Comparison of ENCODE assay signal across 1 cellular context in the genomic region with DNA sequence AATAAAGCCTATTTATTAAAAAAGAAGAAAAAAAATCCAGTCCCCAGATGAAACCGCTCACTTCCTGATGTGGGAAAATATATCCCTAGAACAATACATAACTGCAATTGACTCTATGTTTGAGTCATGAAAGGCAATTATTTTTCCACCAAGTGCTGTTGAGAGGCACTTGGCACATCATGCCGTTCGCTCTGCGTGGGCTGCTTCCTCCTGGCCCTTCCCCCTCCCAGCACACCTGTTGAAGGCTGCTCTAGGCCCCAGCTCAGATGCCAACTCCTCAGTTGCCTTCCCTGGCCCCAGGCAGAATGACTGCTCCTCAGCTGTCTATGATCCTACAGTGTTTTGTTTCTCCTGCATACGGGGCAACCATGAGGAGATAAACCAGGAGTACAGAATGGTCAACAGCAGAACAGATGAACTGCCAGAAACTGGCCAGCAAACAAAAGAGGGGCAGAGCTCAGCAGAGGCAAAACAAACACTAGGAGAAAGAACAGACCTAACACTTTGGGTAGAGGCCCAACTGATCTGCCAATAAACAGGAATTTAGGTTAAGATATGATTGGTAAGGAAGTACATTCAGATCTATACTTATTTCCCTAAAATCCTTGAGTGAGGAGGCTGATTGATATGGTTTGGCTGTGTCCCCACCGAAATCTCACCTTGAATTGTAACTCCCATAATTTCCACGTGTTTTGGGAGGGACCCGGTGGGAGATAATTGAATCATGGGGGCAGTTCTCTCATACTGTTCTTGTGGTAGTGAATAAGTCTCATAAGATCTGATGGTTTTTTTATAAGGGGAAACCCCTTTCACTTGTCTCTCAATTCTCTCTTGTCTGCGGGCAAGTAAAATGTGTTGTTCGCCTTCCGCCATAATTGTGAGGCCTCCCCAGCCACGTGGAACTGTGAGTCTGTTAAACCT.
TF ChIP-seq lines count a peak whose summit lies in the region.

No MANE protein-coding gene starts in this region.

TF ChIP-seq in HEK293, 187 proteins besides CTCF, POLR2A, EP300 and RAD21 (continued from another document):
- no peak for TF ChIP-seq ZNF561 (tag by site-specific recombination; IDR thresholded peaks at IDR 0.05; ENCODE audit: borderline replicate concordance)
- peak; percentile 98 for TF ChIP-seq SCRT2 (tag by site-specific recombination; IDR thresholded peaks at IDR 0.05)
- no peak for TF ChIP-seq ZNF670 (tag by site-specific recombination; IDR thresholded peaks at IDR 0.05; ENCODE audit: low read depth)
- no peak for TF ChIP-seq ZNF610 (tag by site-specific recombination; IDR thresholded peaks at IDR 0.05; ENCODE audit: borderline replicate concordance)
- TF ChIP-seq ZNF10 (tag by site-specific recombination; IDR thresholded peaks at IDR 0.05) = no peak
- TF ChIP-seq MEIS1 (CRISPR knock-in tag; IDR thresholded peaks at IDR 0.05; ENCODE audit: borderline replicate concordance) = no peak
- TF ChIP-seq, protein P1, sequence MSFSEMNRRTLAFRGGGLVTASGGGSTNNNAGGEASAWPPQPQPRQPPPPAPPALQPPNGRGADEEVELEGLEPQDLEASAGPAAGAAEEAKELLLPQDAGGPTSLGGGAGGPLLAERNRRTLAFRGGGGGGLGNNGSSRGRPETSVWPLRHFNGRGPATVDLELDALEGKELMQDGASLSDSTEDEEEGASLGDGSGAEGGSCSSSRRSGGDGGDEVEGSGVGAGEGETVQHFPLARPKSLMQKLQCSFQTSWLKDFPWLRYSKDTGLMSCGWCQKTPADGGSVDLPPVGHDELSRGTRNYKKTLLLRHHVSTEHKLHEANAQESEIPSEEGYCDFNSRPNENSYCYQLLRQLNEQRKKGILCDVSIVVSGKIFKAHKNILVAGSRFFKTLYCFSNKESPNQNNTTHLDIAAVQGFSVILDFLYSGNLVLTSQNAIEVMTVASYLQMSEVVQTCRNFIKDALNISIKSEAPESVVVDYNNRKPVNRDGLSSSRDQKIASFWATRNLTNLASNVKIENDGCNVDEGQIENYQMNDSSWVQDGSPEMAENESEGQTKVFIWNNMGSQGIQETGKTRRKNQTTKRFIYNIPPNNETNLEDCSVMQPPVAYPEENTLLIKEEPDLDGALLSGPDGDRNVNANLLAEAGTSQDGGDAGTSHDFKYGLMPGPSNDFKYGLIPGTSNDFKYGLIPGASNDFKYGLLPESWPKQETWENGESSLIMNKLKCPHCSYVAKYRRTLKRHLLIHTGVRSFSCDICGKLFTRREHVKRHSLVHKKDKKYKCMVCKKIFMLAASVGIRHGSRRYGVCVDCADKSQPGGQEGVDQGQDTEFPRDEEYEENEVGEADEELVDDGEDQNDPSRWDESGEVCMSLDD (tag by site-specific recombination; IDR thresholded peaks at IDR 0.05) = no peak
- TF ChIP-seq GLI2 (tag by site-specific recombination; IDR thresholded peaks at IDR 0.05; ENCODE audit: borderline replicate concordance, low read depth) = no peak
- TF ChIP-seq, protein P2, sequence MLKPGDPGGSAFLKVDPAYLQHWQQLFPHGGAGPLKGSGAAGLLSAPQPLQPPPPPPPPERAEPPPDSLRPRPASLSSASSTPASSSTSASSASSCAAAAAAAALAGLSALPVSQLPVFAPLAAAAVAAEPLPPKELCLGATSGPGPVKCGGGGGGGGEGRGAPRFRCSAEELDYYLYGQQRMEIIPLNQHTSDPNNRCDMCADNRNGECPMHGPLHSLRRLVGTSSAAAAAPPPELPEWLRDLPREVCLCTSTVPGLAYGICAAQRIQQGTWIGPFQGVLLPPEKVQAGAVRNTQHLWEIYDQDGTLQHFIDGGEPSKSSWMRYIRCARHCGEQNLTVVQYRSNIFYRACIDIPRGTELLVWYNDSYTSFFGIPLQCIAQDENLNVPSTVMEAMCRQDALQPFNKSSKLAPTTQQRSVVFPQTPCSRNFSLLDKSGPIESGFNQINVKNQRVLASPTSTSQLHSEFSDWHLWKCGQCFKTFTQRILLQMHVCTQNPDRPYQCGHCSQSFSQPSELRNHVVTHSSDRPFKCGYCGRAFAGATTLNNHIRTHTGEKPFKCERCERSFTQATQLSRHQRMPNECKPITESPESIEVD (tag by site-specific recombination; IDR thresholded peaks at IDR 0.05) = 0 out of 2 replicates have a peak, but pooled peaks have one; percentile 12
- no peak for TF ChIP-seq ZBTB17 (tag by site-specific recombination; IDR thresholded peaks at IDR 0.05)
- no peak for TF ChIP-seq RBAK (tag by site-specific recombination; IDR thresholded peaks at IDR 0.05)
- peak; percentile 71 for TF ChIP-seq ZNF585B (tag by site-specific recombination; IDR thresholded peaks at IDR 0.05)
- no peak for TF ChIP-seq ZNF175 (tag by site-specific recombination; IDR thresholded peaks at IDR 0.05)
- no peak for TF ChIP-seq ZNF311 (tag by site-specific recombination; IDR thresholded peaks at IDR 0.05; ENCODE audit: borderline replicate concordance)
- TF ChIP-seq ZNF768 (tag by site-specific recombination; IDR thresholded peaks at IDR 0.05) = no peak
- no peak for TF ChIP-seq ZNF530 (tag by site-specific recombination; IDR thresholded peaks at IDR 0.05; ENCODE audit: low read depth)
- no peak for TF ChIP-seq ZBTB8A (tag by site-specific recombination; IDR thresholded peaks at IDR 0.05)
